Comparison of ENCODE assay signal across 16 cellular contexts in the genomic region with DNA sequence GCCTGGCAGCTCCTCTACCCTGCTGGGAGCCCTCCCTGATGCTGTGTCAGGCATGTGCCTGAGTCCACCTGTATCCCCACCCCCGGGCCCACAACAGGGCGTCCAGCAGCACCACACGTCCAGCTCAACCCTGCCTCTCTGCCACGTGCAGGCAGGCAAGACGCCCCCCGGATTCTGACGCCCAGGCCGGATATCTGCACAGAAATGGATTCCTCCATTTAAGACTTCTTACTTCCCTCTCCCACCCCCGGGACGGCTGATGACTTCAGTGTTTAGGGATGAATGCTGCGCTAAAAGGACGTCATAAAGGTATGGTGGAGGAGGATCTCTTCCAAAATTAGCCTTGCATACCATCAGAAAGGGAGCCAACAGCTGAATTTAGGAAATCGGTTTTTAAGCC.
"Had no signal": no experiment of that assay in that cellular context is flagged by ENCODE, and none has a peak within 500 bp of the region (broad histone marks: within the 10 kb centered on the region; RNA-seq: fewer than 3 reads in every experiment).

No MANE protein-coding gene starts in this region.

- DNase-seq: cortex of kidney; effector CD8-positive, alpha-beta T cell; foreskin melanocyte; heart left ventricle; hippocampal formation; kidney glomerular epithelial cell; mammary epithelial cell; natural killer cell; occipital lobe; psoas muscle; small intestine; stimulated activated CD4-positive, alpha-beta T cell treated with anti-CD3 and anti-CD28 coated beads, Interleukin-12 subunit alpha, Interleukin-12 subunit beta, amount 100 ng/mL, for 4 hours; stimulated activated naive CD4-positive, alpha-beta T cell treated with Interleukin-2 at 50 U/mL for 16 hours; upper lobe of left lung; uterus had no signal

- H3K4me1 ChIP-seq: uterus had no signal

- H3K36me3 ChIP-seq: uterus had no signal

- H3K4me3 ChIP-seq: dorsolateral prefrontal cortex, heart left ventricle, psoas muscle, upper lobe of left lung, uterus had no signal

- H3K27ac ChIP-seq: heart left ventricle, psoas muscle, upper lobe of left lung, uterus had no signal

- H3K9me3 ChIP-seq: heart left ventricle, psoas muscle, upper lobe of left lung, uterus had no signal

- ATAC-seq: heart left ventricle, natural killer cell, psoas muscle had no signal

- H3K27me3 ChIP-seq: dorsolateral prefrontal cortex, heart left ventricle, upper lobe of left lung, uterus had no signal
